ENCODE assay signal across 15 cellular contexts in the genomic region with DNA sequence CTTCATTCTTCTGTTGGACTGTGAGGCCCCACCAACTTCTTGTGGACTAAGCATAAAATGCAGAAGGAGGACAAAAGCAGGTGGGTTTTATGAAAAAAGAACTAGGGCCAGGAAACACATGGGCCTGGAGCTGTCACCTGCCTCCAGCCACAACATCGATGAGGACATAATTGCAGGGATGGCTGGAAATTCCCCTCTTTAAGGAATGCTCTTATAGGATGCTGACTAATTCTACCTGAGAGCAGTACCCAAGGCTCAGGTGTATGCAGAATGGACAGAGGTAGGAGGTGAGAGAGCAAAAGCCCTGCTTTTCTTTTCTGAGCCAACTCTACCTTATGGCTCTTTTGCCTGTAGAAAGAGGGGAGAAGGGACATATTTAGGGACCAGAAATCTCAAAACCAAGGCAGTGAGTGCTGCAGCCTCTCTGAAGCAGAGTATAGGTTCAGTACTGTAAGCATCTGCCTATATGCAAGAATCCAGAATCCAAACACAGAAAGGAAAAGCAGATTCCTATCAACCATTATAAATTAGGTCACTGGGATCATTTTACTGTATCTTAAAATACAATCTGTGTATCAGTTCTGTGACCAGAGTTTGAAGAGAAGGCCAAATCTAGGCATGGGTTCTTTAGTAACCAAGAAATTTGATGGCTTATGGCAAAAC.
"Had no signal": no experiment of that assay in that cellular context is flagged by ENCODE, and none has a peak within 500 bp of the region (broad histone marks: within the 10 kb centered on the region; RNA-seq: fewer than 3 reads in every experiment).

No MANE protein-coding gene starts in this region.

- H3K9me3 ChIP-seq: heart left ventricle, suprapubic skin, upper lobe of left lung had no signal

- H3K27ac ChIP-seq: heart left ventricle, suprapubic skin, upper lobe of left lung had no signal

- H3K27me3 ChIP-seq: upper lobe of left lung had no signal

- DNase-seq: activated CD4-positive, alpha-beta T cell treated with anti-CD3 and anti-CD28 coated beads, Interleukin-2, amount 50 U/mL, for 4 hours; activated CD4-positive, CD25-positive, alpha-beta regulatory T cell treated with anti-CD3 and anti-CD28 coated beads, Interleukin-2, amount 50 U/mL, for 72 hours; activated effector memory CD4-positive, alpha-beta T cell treated with anti-CD3 and anti-CD28 coated beads, Interleukin-2, amount 50 U/mL, for 16 hours; activated T-cell treated with anti-CD3 and anti-CD28 coated beads, Interleukin-2, amount 50 U/mL, for 1 hour; amniotic stem cell; foreskin melanocyte; heart left ventricle; left ventricle myocardium superior; stimulated activated CD4-positive, alpha-beta T cell treated with anti-CD3 and anti-CD28 coated beads, Interleukin-4, amount 100 ng/mL, for 1 hour; stimulated activated CD8-positive, alpha-beta memory T cell treated with anti-CD3 and anti-CD28 coated beads, Interleukin-4, amount 100 ng/mL, for 48 hours; stimulated activated naive CD8-positive, alpha-beta T cell treated with anti-CD3 and anti-CD28 coated beads, Interleukin-15, Interleukin-2, amounts not matched to agents 100 U/mL and 50 U/mL, for 24 hours; T-helper 9 cell; upper lobe of left lung had no signal

- H3K36me3 ChIP-seq: heart left ventricle, suprapubic skin, upper lobe of left lung had no signal

- ATAC-seq: activated naive CD4-positive, alpha-beta T cell treated with anti-CD3 and anti-CD28 coated beads, Interleukin-2, amount 50 U/mL, for 72 hours; heart left ventricle; left ventricle myocardium superior; stimulated activated naive CD8-positive, alpha-beta T cell treated with anti-CD3 and anti-CD28 coated beads, Interleukin-15, Interleukin-2, amounts not matched to agents 100 U/mL and 50 U/mL, for 24 hours had no signal

- H3K4me3 ChIP-seq: heart left ventricle, suprapubic skin, upper lobe of left lung had no signal

- H3K4me1 ChIP-seq: suprapubic skin had no signal
